ENCODE assay signal across 24 cellular contexts in genomic region chr6:136528477-136528876, GRCh38.
"Had no signal": no experiment of that assay in that cellular context is flagged by ENCODE, and none has a peak within 500 bp of the region (broad histone marks: within the 10 kb centered on the region; RNA-seq: fewer than 3 reads in every experiment).

No MANE protein-coding gene starts in this region.

- H3K27ac ChIP-seq: adrenal gland, brain microvascular endothelial cell, epithelial cell of prostate, esophagus squamous epithelium, stomach, testis, transverse colon had no signal

- ATAC-seq: activated CD8-positive, alpha-beta memory T cell treated with anti-CD3 and anti-CD28 coated beads, Interleukin-2, amount 10 ng/mL, durations not matched to agents 7 days and 5 days; activated CD8-positive, alpha-beta T cell treated with anti-CD3 and anti-CD28 coated beads for 36 hours; left colon; natural killer cell treated with Interleukin-12 subunit alpha and Interleukin-12 subunit beta and Interleukin-15 and Interleukin-18, amount 100 ng/mL, for 72 hours; right cardiac atrium; stimulated activated naive B cell treated with anti-CD40 and anti-IgM and Interleukin-4, amounts not matched to agents 10 μg/mL and 1 μg/mL and 100 μg/mL, for 72 hours had no signal

- FAIRE-seq: astrocyte had no signal

- H3K9me3 ChIP-seq: adrenal gland, esophagus squamous epithelium, stomach, testis, transverse colon had no signal

- DNase-seq: activated B cell treated with CpG ODN at 0.5 μM for 24 hours; activated CD4-positive, alpha-beta T cell treated with anti-CD3 and anti-CD28 coated beads, Interleukin-2, amount 50 U/mL, for 1 hour; activated CD8-positive, alpha-beta memory T cell treated with anti-CD3 and anti-CD28 coated beads, Interleukin-2, amount 10 ng/mL, durations not matched to agents 7 days and 5 days; activated CD8-positive, alpha-beta T cell treated with anti-CD3 and anti-CD28 coated beads for 36 hours; activated effector memory CD4-positive, alpha-beta T cell treated with Interleukin-2 at 50 U/mL for 16 hours; activated naive CD4-positive, alpha-beta T cell treated with Interleukin-2 at 50 U/mL for 16 hours; activated naive CD8-positive, alpha-beta T cell treated with anti-CD3 and anti-CD28 coated beads for 36 hours; brain microvascular endothelial cell; effector CD4-positive, alpha-beta T cell; esophagus squamous epithelium; islet precursor cell; left colon; right cardiac atrium; stimulated activated CD4-positive, alpha-beta T cell treated with anti-CD3 and anti-CD28 coated beads, Interleukin-15, amount 100 ng/mL, for 24 hours; stimulated activated CD4-positive, alpha-beta T cell treated with anti-CD3 and anti-CD28 coated beads, Interleukin-2, amount 100 ng/mL, for 24 hours; stimulated activated naive B cell treated with anti-CD40 and anti-IgM and Interleukin-4, amounts not matched to agents 10 μg/mL and 1 μg/mL and 100 μg/mL, for 72 hours; stomach; T-helper 2 cell; testis; transverse colon had no signal

- H3K27me3 ChIP-seq: adrenal gland, brain microvascular endothelial cell, esophagus squamous epithelium, stomach, testis, transverse colon had no signal

- H3K36me3 ChIP-seq: adrenal gland, brain microvascular endothelial cell, esophagus squamous epithelium, stomach, transverse colon had no signal

- H3K4me3 ChIP-seq: adrenal gland, esophagus squamous epithelium, stomach, testis, transverse colon had no signal
